ENCODE assay signal across 21 cellular contexts in the genomic region with DNA sequence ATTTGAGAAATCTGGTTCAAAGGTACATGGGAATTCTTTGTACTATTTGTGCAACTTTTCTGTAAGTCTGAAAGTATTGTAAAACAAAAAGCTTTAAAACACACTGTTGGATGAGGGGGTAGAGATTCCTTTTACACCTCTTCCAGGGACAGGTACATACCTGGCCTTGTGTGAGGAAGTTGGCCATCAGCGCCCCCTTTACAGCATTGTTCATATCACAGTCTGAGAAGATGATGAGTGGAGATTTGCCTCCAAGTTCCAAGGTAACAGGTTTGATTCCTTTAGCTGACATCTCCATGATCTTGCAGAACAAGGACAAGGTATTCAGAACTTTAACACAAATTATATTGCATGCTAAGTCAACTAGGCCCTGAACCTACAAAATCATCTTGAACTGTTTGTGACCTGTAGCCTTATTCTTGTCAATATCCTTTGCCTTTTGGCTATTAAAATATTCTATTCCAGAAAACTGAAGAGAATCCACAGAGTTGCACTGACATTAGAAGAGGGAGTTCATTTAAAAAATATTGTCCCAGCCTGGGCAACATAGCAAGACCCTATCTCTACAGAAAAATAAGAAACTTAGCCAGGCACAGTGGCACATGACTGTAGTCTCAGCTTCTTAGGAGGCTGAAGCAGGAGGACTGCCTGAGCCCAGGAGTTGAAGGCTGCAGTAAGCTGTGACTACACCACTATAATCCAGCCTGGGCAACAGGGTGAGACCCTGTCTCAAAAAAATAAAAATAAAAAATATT. TPM values are rescaled to one million over a fixed set of nuclear protein-coding genes. Genes with fewer than 3 reads are reported as not detected.
DNase-seq lines count a peak whose midpoint lies in the region; ATAC-seq, FAIRE-seq and TF ChIP-seq lines count a peak whose summit lies in the region.
"Had no signal": no experiment of that assay in that cellular context is flagged by ENCODE, and none has a peak within 500 bp of the region (broad histone marks: within the 10 kb centered on the region; RNA-seq: fewer than 3 reads in every experiment).

No MANE protein-coding gene starts in this region.

- no peak for ATAC-seq in natural killer cell
- ATAC-seq in natural killer cell treated with Interleukin-12 subunit alpha and Interleukin-12 subunit beta and Interleukin-15 and Interleukin-18, amount 100 ng/mL, for 72 hours: no peak
- ATAC-seq: sciatic nerve had no signal

- peaks cover 0 to 3% of the 10 kb centered on the region in 2 experiments for H4K20me1 ChIP-seq in H1 (replicated peaks in 1 of 2; ENCODE audit: control insufficient read depth in 1 of 2, insufficient read depth in 2 of 2, low read length in 2 of 2)

- no peak overlapping the region for H3K14ac ChIP-seq in H1 (ENCODE audit: insufficient read length)

- H3K27ac Mint-ChIP-seq in natural killer cell: peak overlapping the region; percentile 29 to 58
- no peak overlapping the region for H3K27ac Mint-ChIP-seq in natural killer cell treated with Interleukin-12 subunit alpha and Interleukin-12 subunit beta and Interleukin-15 and Interleukin-18, amount 100 ng/mL, for 72 hours

- no peak overlapping the region for H4K8ac ChIP-seq in H1 (ENCODE audit: extremely low read depth, insufficient read depth, low read length)

- no peak overlapping the region for H3K18ac ChIP-seq in H1 (ENCODE audit: extremely low read depth, low read length)

- TF ChIP-seq CTCF in natural killer cell (IDR thresholded peaks at IDR 0.05) (no peak), H1 (IDR thresholded peaks at IDR 0.05; ENCODE audit: control extremely low read depth in 1 of 3, insufficient read depth in 1 of 3, low read depth in 1 of 3, low read length in 3 of 3) (peak in 2 of 3 experiments; percentile 19 to 52; a peak in 3 of 4 replicates), suprapubic skin (IDR thresholded peaks at IDR 0.05) (no peak)

- no peak overlapping the region for H3K4ac ChIP-seq in H1 (replicated peaks; ENCODE audit: insufficient read length, low read depth, low read length)

- no peak overlapping the region for H2BK120ac ChIP-seq in H1 (replicated peaks; ENCODE audit: low read depth, low read length)

- H2BK5ac ChIP-seq in H1 (ENCODE audit: low read depth, low read length): no peak overlapping the region

- no peaks in the 10 kb centered on the region; the same call in 1 of the 2 replicates for H3K79me1 ChIP-seq in H1 (ENCODE audit: low read depth, low read length)

- WGBS in H1 (ENCODE audit: extremely low coverage in 1 of 2, insufficient coverage in 1 of 2, insufficient read length in 1 of 2, insufficient replicate concordance in 2 of 2, low coverage in 1 of 2, low lambda C conversion rate in 2 of 2, missing lambda C conversion rate in 1 of 2), 2 experiments: 88% methylated on average over 1 of the region's 1 CpG; no CpG with 5 or more reads in 1 of the 2 experiments
- WGBS in suprapubic skin: 91% methylated on average over 1 of the region's 1 CpG

- H3K23ac ChIP-seq in H1 (ENCODE audit: insufficient read length): no peak overlapping the region

- H3K4me1 ChIP-seq in H1 (replicated peaks in 1 of 4; ENCODE audit: control insufficient read depth in 3 of 4, insufficient read depth in 4 of 4, low read length in 3 of 4) (no peaks in the 10 kb centered on the region), suprapubic skin (no peaks in the 10 kb centered on the region)

- no peaks in the 10 kb centered on the region; a peak in 1 of 4 replicates for H3K79me2 ChIP-seq in H1 (ENCODE audit: control insufficient read depth in 1 of 2, insufficient read depth in 2 of 2, low read length in 2 of 2)

- no peak for DNase-seq in natural killer cell
- DNase-seq in natural killer cell treated with Interleukin-12 subunit alpha and Interleukin-12 subunit beta and Interleukin-15 and Interleukin-18, amount 100 ng/mL, for 72 hours (ENCODE audit: low spot score): no peak
- peak; percentile 13 for DNase-seq in NCI-H69 (lab: John Stamatoyannopoulos, UW)
- no peak for DNase-seq in H1 (ENCODE audit: low read depth in 1 of 2, low spot score in 2 of 2)
- no peak for DNase-seq in suprapubic skin (ENCODE audit: low spot score in 2 of 2)
- DNase-seq in NCI-H146 (lab: John Stamatoyannopoulos, UW): no peak
- DNase-seq in DMS79 treated with DMSO at 0.1 percent for 48 hours (lab: John Stamatoyannopoulos, UW): no peak
- DNase-seq: activated CD4-positive, alpha-beta T cell treated with anti-CD3 and anti-CD28 coated beads, Interleukin-2, amount 10 ng/mL, durations not matched to agents 24 days and 14 days; brain microvascular endothelial cell; Calu3; H7; MM.1S; NCI-H1694; RPMI8226; SK-N-SH had no signal

- H4K5ac ChIP-seq in H1 (ENCODE audit: insufficient read length, low read depth, low read length): no peak overlapping the region

- TF ChIP-seq EP300 in H1 (IDR thresholded peaks at IDR 0.05; ENCODE audit: borderline replicate concordance in 1 of 2, low read depth in 2 of 2, low read length in 2 of 2): no peak
- TF ChIP-seq EP300 in suprapubic skin (IDR thresholded peaks at IDR 0.05): no peak

- no peaks in the 10 kb centered on the region for H3K27me3 Mint-ChIP-seq in natural killer cell (ENCODE audit: low read depth in 2 of 2)
- no peaks in the 10 kb centered on the region for H3K27me3 Mint-ChIP-seq in natural killer cell treated with Interleukin-12 subunit alpha and Interleukin-12 subunit beta and Interleukin-15 and Interleukin-18, amount 100 ng/mL, for 72 hours
- H3K27me3 Mint-ChIP-seq: activated CD4-positive, alpha-beta T cell treated with anti-CD3 and anti-CD28 coated beads, Interleukin-2, amount 10 ng/mL, durations not matched to agents 24 days and 14 days had no signal

- no peaks in the 10 kb centered on the region for H3K23me2 ChIP-seq in H1 (ENCODE audit: low read depth, low read length)

- TF ChIP-seq POLR2A in H1 (IDR thresholded peaks at IDR 0.05; ENCODE audit: control extremely low read depth in 1 of 2, low read depth in 2 of 2, low read length in 2 of 2) (no peak), suprapubic skin (IDR thresholded peaks at IDR 0.05) (no peak)

- no peaks in the 10 kb centered on the region for H3K9me3 ChIP-seq in H1 (ENCODE audit: insufficient read depth in 2 of 2, low read depth in 1 of 2, low read length in 1 of 2)
- H3K9me3 ChIP-seq in suprapubic skin: no peaks in the 10 kb centered on the region
- H3K9me3 ChIP-seq: SK-N-SH, thoracic aorta had no signal

- H3K4me3 ChIP-seq in H1 (ENCODE audit: extremely low read depth in 1 of 4, insufficient read depth in 2 of 4, low read depth in 3 of 4, low read length in 4 of 4) (no peak overlapping the region), suprapubic skin (no peak overlapping the region)
- H3K4me3 ChIP-seq: lung, thoracic aorta had no signal

- no peak overlapping the region for H3K27ac ChIP-seq in H1 (ENCODE audit: low read depth, low read length)
- H3K27ac ChIP-seq in suprapubic skin: no peak overlapping the region
- H3K27ac ChIP-seq: brain microvascular endothelial cell, thoracic aorta had no signal

- no peak overlapping the region for H2BK20ac ChIP-seq in H1 (ENCODE audit: low read length)

- H3K27me3 ChIP-seq in H1 (replicated peaks in 1 of 4; ENCODE audit: control insufficient read depth in 3 of 4, extremely low read depth in 1 of 4, insufficient read depth in 3 of 4, low read length in 3 of 4) (no peaks in the 10 kb centered on the region), suprapubic skin (no peaks in the 10 kb centered on the region)
- H3K27me3 ChIP-seq: brain microvascular endothelial cell had no signal

- H3K4me2 ChIP-seq in H1 (ENCODE audit: insufficient read depth in 1 of 2, low read depth in 2 of 2, low read length in 2 of 2): no peak overlapping the region
- H3K4me2 ChIP-seq: SK-N-SH had no signal

- H3K9ac ChIP-seq in H1 (replicated peaks in 1 of 4; ENCODE audit: extremely low read depth in 1 of 4, low read depth in 3 of 4, low read length in 3 of 4): no peak overlapping the region
- H3K9ac ChIP-seq: SK-N-SH had no signal

- FAIRE-seq in H1 (lab: Jason Lieb, UNC): no peak
- FAIRE-seq: colon, endometrium, islet of Langerhans had no signal

- H3K36me3 Mint-ChIP-seq in natural killer cell: peaks cover 55% of the 10 kb centered on the region
- H3K36me3 Mint-ChIP-seq in natural killer cell treated with Interleukin-12 subunit alpha and Interleukin-12 subunit beta and Interleukin-15 and Interleukin-18, amount 100 ng/mL, for 72 hours: peaks cover 42% of the 10 kb centered on the region

- no peak overlapping the region for H2AFZ ChIP-seq in H1 (ENCODE audit: low read length)

- no peak overlapping the region for H3K4me3 Mint-ChIP-seq in natural killer cell
- H3K4me3 Mint-ChIP-seq in natural killer cell treated with Interleukin-12 subunit alpha and Interleukin-12 subunit beta and Interleukin-15 and Interleukin-18, amount 100 ng/mL, for 72 hours: no peak overlapping the region

- no peak overlapping the region for H2AK5ac ChIP-seq in H1 (ENCODE audit: low read depth, low read length)

- intact Hi-C loops in natural killer cell (cut with micrococcal nuclease): no loop called here

- CTCF ChIA-PET in H1 (lab: Charles Lee; ENCODE audit: partially characterized antibody): interaction anchor here (0.6 to 1.4 kb wide), 12 partner anchors 11 to 284 kb away, joined by 3 to 5 read pairs (median 3); no protein-coding TSS in a partner anchor

- no peak overlapping the region for H3K56ac ChIP-seq in H1 (replicated peaks; ENCODE audit: insufficient read length, low read depth, low read length)

- peak; percentile 41 to 53 for TF ChIP-seq RAD21 in H1 (IDR thresholded peaks at IDR 0.05 in 1 of 2, conservative IDR thresholded peaks at IDR 0.05 in 1 of 2; ENCODE audit: low read depth in 2 of 2, low read length in 2 of 2)

- no peak overlapping the region for H4K91ac ChIP-seq in H1 (replicated peaks; ENCODE audit: insufficient read length, low read length)

- no peak overlapping the region for H2BK15ac ChIP-seq in H1 (ENCODE audit: low read length)

- H3K36me3 ChIP-seq in H1 (ENCODE audit: control insufficient read depth in 2 of 4, insufficient read depth in 4 of 4, low read length in 3 of 4) (peaks cover 7 to 48% (median 26%) of the 10 kb centered on the region in 4 experiments; a peak in 7 of 8 replicates), suprapubic skin (peaks cover 78% of the 10 kb centered on the region)

- no peaks in the 10 kb centered on the region for H3K9me3 Mint-ChIP-seq in natural killer cell
- no peaks in the 10 kb centered on the region for H3K9me3 Mint-ChIP-seq in natural killer cell treated with Interleukin-12 subunit alpha and Interleukin-12 subunit beta and Interleukin-15 and Interleukin-18, amount 100 ng/mL, for 72 hours
- H3K9me3 Mint-ChIP-seq: activated CD4-positive, alpha-beta T cell treated with anti-CD3 and anti-CD28 coated beads, Interleukin-2, amount 10 ng/mL, durations not matched to agents 24 days and 14 days had no signal

- peaks cover 14 to 16% of the 10 kb centered on the region in 2 donors for H3K4me1 Mint-ChIP-seq in natural killer cell
- peaks cover 13 to 20% of the 10 kb centered on the region in 2 donors for H3K4me1 Mint-ChIP-seq in natural killer cell treated with Interleukin-12 subunit alpha and Interleukin-12 subunit beta and Interleukin-15 and Interleukin-18, amount 100 ng/mL, for 72 hours (ENCODE audit: low read depth in 2 of 2)

- POLR2A ChIA-PET in H1 (lab: Charles Lee; ENCODE audit: partially characterized antibody): no interaction called here

- H2BK12ac ChIP-seq in H1 (ENCODE audit: low read depth, low read length): no peak overlapping the region

RNA-seq across cellular contexts. Expression of a gene that starts 18.9 kb away (rescaled TPM):
- total RNA-seq in natural killer cell: 10 to 100 TPM; 38.0 to 57.1 (median 50.3) TPM
- total RNA-seq in natural killer cell treated with Interleukin-12 subunit alpha and Interleukin-12 subunit beta and Interleukin-15 and Interleukin-18, amount 100 ng/mL, for 72 hours: 10 to 100 TPM; 44.0 to 49.2 TPM
- 57.6 and 62.7 TPM in 2 replicates for total RNA-seq in H1 (2021; fragmentation: NEBNext Ultra II Directional; extraction: Animal tissue kit (Norgen Biotek cat#: 25700))
- 24.3 and 63.8 TPM in 2 replicates for polyA plus RNA-seq in H1 (2011; rRNA removed)
- polyA plus RNA-seq in H1 (2011; cell fraction: cytosol; rRNA removed): 62.1 TPM
- 18.2 TPM for polyA plus RNA-seq in H1 (2011; cell fraction: nucleus; rRNA removed)
- 48.3 to 50.8 TPM (median 50.4 TPM) in 4 replicates for polyA plus RNA-seq in H1 (2012, experiment 1 of 2)
- polyA plus RNA-seq in H1 (2012, experiment 2 of 2): 17.2 TPM
- 46.4 TPM for polyA plus RNA-seq in H1 (2013, experiment 1 of 2)
- 46.5 TPM for polyA plus RNA-seq in H1 (2013, experiment 2 of 2)
- polyA minus RNA-seq in H1 (2011; rRNA and poly(A)+ RNA removed): 33.6 and 43.6 TPM in 2 replicates
- 32.1 TPM for polyA minus RNA-seq in H1 (2011; cell fraction: cytosol; rRNA and poly(A)+ RNA removed)
- 23.3 TPM for polyA minus RNA-seq in H1 (2011; cell fraction: nucleus; rRNA and poly(A)+ RNA removed)
- 10 to 100 TPM; 59.7 to 91.5 (median 76.9) TPM for total RNA-seq in suprapubic skin

RNA-seq across cellular contexts. Expression of a gene that starts 48.4 kb away (rescaled TPM):
- total RNA-seq in natural killer cell (10 to 100 TPM; 27.2 to 34.3 (median 29.0) TPM), suprapubic skin (100 to 1,000 TPM; 111 to 178 (median 135) TPM)
- total RNA-seq in natural killer cell treated with Interleukin-12 subunit alpha and Interleukin-12 subunit beta and Interleukin-15 and Interleukin-18, amount 100 ng/mL, for 72 hours: 10 to 100 TPM; 19.5 to 29.5 TPM
- total RNA-seq in H1 (2021; fragmentation: NEBNext Ultra II Directional; extraction: Animal tissue kit (Norgen Biotek cat#: 25700)): 124 and 133 TPM in 2 replicates
- 201 and 257 TPM in 2 replicates for polyA plus RNA-seq in H1 (2011; rRNA removed)
- polyA plus RNA-seq in H1 (2011; cell fraction: cytosol; rRNA removed): 134 TPM
- 177 TPM for polyA plus RNA-seq in H1 (2011; cell fraction: nucleus; rRNA removed)
- polyA plus RNA-seq in H1 (2012, experiment 1 of 2): 118 to 165 TPM (median 159 TPM) in 4 replicates
- 285 TPM for polyA plus RNA-seq in H1 (2012, experiment 2 of 2)
- 439 TPM for polyA plus RNA-seq in H1 (2013, experiment 1 of 2)
- polyA plus RNA-seq in H1 (2013, experiment 2 of 2): 378 TPM
- polyA minus RNA-seq in H1 (2011; rRNA and poly(A)+ RNA removed): 48.7 and 52.1 TPM in 2 replicates
- polyA minus RNA-seq in H1 (2011; cell fraction: cytosol; rRNA and poly(A)+ RNA removed): 41.5 TPM
- 54.9 TPM for polyA minus RNA-seq in H1 (2011; cell fraction: nucleus; rRNA and poly(A)+ RNA removed)

Comparison
In these comparisons a context has a peak if more than half of its experiments do, and no peak if none do; other contexts are left out.
1. H3K27ac Mint-ChIP-seq: peak in natural killer cell (2 of 2); none in natural killer cell treated with Interleukin-12 subunit alpha and Interleukin-12 subunit beta and Interleukin-15 and Interleukin-18, amount 100 ng/mL, for 72 hours (0 of 2).
2. CTCF ChIP-seq: peak in H1 (2 of 3); none in natural killer cell (single experiment) and suprapubic skin (0 of 2).